1 cellular context compared by ENCODE assay signal in the genomic region with DNA sequence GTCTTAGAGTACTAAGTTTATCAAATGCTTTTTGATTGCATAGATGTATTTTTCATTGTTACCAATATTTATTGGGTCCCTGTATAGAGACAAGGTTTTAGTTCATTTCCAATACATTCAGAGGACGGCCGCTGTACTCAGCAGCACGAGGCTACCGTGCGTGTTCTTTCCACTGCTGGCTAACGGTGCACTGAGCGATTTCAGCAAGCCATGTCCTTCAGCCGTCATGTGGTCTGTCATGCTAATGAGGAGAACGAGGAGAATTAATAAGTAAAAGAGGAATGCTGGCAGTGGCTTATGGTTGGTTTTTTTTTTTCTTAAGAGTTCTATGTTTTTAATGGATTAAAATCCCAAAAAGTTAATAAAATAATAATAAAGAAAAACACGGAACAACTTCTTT.
TF ChIP-seq lines count a peak whose summit lies in the region.

No MANE protein-coding gene starts in this region.

TF ChIP-seq in WTC11, 78 proteins besides CTCF, POLR2A, EP300 and RAD21 (continued from another document):
- no peak for TF ChIP-seq USF1 (CRISPR knock-in tag; IDR thresholded peaks at IDR 0.05)
- no peak for TF ChIP-seq ZNF423 (CRISPR knock-in tag; IDR thresholded peaks at IDR 0.05)
